ENCODE assay signal across 2 cellular contexts in genomic region chr17:3857261-3858105, GRCh38.
TF ChIP-seq lines count a peak whose summit lies in the region.

No MANE protein-coding gene starts in this region.

TF ChIP-seq in SK-N-SH, 30 proteins besides CTCF, POLR2A, EP300 and RAD21:
- TF ChIP-seq FOSL2 (IDR thresholded peaks at IDR 0.05; ENCODE audit: borderline replicate concordance, low read depth) (no peak), CHD2 (IDR thresholded peaks at IDR 0.05; ENCODE audit: low read length, partially characterized antibody) (no peak), USF1 (IDR thresholded peaks at IDR 0.05; ENCODE audit: borderline replicate concordance, low read depth) (no peak), RCOR1 (IDR thresholded peaks at IDR 0.05; ENCODE audit: low read length) (no peak), MEF2A (IDR thresholded peaks at IDR 0.05; ENCODE audit: borderline replicate concordance, low read depth) (no peak), RFX5 (IDR thresholded peaks at IDR 0.05; ENCODE audit: low read length) (no peak), FOXJ3 (CRISPR knock-in tag; IDR thresholded peaks at IDR 0.05) (no peak), POLR2AphosphoS5 (IDR thresholded peaks at IDR 0.05; ENCODE audit: low read depth, low read length) (no peak), FOXM1 (IDR thresholded peaks at IDR 0.05; ENCODE audit: low read depth) (no peak), PBX3 (IDR thresholded peaks at IDR 0.05) (no peak), JUND (IDR thresholded peaks at IDR 0.05) (no peak), REST (IDR thresholded peaks at IDR 0.05; ENCODE audit: low read depth, low read length) (no peak), MXI1 (IDR thresholded peaks at IDR 0.05; ENCODE audit: low read depth, low read length) (no peak), TAF1 (IDR thresholded peaks at IDR 0.05; ENCODE audit: borderline replicate concordance, low read depth, low read length) (no peak), IRF3 (IDR thresholded peaks at IDR 0.05; ENCODE audit: low read depth, low read length) (no peak), NFIC (IDR thresholded peaks at IDR 0.05; ENCODE audit: borderline replicate concordance) (no peak), SMC3 (IDR thresholded peaks at IDR 0.05; ENCODE audit: low read depth, low read length) (no peak), ZBTB33 (IDR thresholded peaks at IDR 0.05; ENCODE audit: borderline replicate concordance, low read depth) (no peak)
TF ChIP-seq in SK-N-SH: peak in this region for 0.

TF ChIP-seq in SK-N-SH treated with all-trans-retinoic acid at 6 μM for 48 hours, 23 proteins besides CTCF, POLR2A, EP300 and RAD21:
- no peak for TF ChIP-seq RARB (CRISPR knock-in tag; IDR thresholded peaks at IDR 0.05)
- no peak for TF ChIP-seq ESRRG (CRISPR knock-in tag; IDR thresholded peaks at IDR 0.05)
- TF ChIP-seq ZC3H10 (CRISPR knock-in tag; IDR thresholded peaks at IDR 0.05), result no peak
- TF ChIP-seq ZNF70 (CRISPR knock-in tag; IDR thresholded peaks at IDR 0.05), result no peak
- no peak for TF ChIP-seq ZNF8 (CRISPR knock-in tag; IDR thresholded peaks at IDR 0.05)
- no peak for TF ChIP-seq PATZ1 (CRISPR knock-in tag; IDR thresholded peaks at IDR 0.05; ENCODE audit: borderline replicate concordance)
- no peak for TF ChIP-seq ZFP3 (CRISPR knock-in tag; IDR thresholded peaks at IDR 0.05)
- no peak for TF ChIP-seq BACH2 (CRISPR knock-in tag; IDR thresholded peaks at IDR 0.05; ENCODE audit: borderline replicate concordance)
- TF ChIP-seq POU6F1 (CRISPR knock-in tag; IDR thresholded peaks at IDR 0.05; ENCODE audit: borderline replicate concordance, low read depth), result no peak
- no peak for TF ChIP-seq TOX (CRISPR knock-in tag; IDR thresholded peaks at IDR 0.05; ENCODE audit: borderline replicate concordance)
- TF ChIP-seq ZFP30 (CRISPR knock-in tag; IDR thresholded peaks at IDR 0.05), result no peak
- no peak for TF ChIP-seq TSHZ2 (CRISPR knock-in tag; IDR thresholded peaks at IDR 0.05)
- TF ChIP-seq ZNF565 (CRISPR knock-in tag; conservative IDR thresholded peaks at IDR 0.05; ENCODE audit: low read depth), result no peak
